Comparison of ENCODE assay signal across 8 cellular contexts in the genomic region with DNA sequence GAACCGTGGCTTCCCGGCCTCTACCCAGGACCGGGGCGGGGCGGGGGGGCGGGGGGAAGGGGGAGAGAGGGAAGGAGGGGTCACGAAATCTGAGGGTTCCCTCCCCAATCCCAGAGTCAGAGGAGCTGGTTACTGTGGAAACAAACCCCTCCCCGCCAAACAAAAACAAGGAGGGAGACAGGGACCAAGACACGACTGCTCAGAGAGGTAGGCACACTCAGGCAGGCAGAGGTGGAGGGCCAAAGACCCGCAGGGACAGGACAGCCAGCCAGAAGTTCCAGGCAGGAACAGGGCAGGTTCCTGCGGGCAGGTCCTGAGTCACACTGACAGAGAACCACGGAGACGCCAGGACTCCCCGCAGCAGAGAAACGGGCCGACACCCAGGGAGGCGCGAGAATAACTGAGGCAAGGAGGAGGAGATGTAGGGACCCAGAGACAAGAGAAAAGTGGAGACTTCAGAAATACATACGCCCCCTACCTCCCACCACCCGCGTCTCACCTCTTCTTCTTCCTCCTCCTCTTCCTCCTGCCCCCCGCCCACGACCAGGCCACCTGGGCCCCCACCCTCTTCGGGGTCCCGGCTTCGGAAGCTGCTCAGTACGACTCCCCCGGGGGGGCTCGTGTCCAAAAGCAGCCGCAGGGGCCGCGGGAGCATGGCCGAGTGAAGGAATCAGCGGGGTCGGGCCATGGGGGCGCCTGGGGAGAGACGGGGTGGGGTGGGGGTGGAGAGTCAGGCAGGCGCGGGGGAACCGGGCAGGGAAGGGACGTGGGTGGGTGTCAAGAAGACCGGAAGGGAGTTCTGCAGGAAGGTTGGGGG. TPM values are rescaled to one million over a fixed set of nuclear protein-coding genes. Genes with fewer than 3 reads are reported as not detected.
DNase-seq lines count a peak whose midpoint lies in the region; ATAC-seq and TF ChIP-seq lines count a peak whose summit lies in the region.

No MANE protein-coding gene starts in this region.

- ATAC-seq in memory B cell (ENCODE audit: low read depth) (peak; percentile 26), HG02840 (IDR thresholded peaks at IDR 0.05; ENCODE audit: low FRiP score, unreplicated experiment) (no peak)

- peak overlapping the region; percentile 100 for H3K4me3 Mint-ChIP-seq in endodermal cell
- peak overlapping the region; percentile 100 for H3K4me3 Mint-ChIP-seq in memory B cell

- H3K4me1 ChIP-seq in endodermal cell (ENCODE audit: control insufficient read depth, insufficient read depth, low read length) = no peaks in the 10 kb centered on the region

- H3K9ac ChIP-seq in endodermal cell (ENCODE audit: extremely low read depth, low read length, poor library complexity, severe bottlenecking) = peak overlapping the region; percentile 95

- no peaks in the 10 kb centered on the region for H3K27me3 ChIP-seq in endodermal cell (ENCODE audit: control insufficient read depth, insufficient read depth, low read length, poor library complexity, severe bottlenecking)

- H3K27ac ChIP-seq in endodermal cell (ENCODE audit: low read depth, low read length) = peak overlapping the region; percentile 29

- H3K9me3 Mint-ChIP-seq in endodermal cell (no peaks in the 10 kb centered on the region), memory B cell (no peaks in the 10 kb centered on the region)

- DNase-seq in AG04449 (ENCODE audit: low read depth, low spot score) (no peak), GM12864 (ENCODE audit: low read depth) (no peak), NCI-H2196 treated with DMSO at 0.1 percent for 48 hours (lab: John Stamatoyannopoulos, UW; ENCODE audit: unreplicated experiment) (peak; percentile 34), endodermal cell (peak; percentile 95), memory B cell (ENCODE audit: low spot score in 2 of 2) (peak; percentile 48 to 51), stromal cell of bone marrow (ENCODE audit: low read depth) (peak; percentile 91)
- DNase-seq in activated CD4-positive, alpha-beta T cell treated with anti-CD3 and anti-CD28 coated beads, Interleukin-2, amount 50 U/mL, for 48 hours = peak; percentile 65 to 77

- no peaks in the 10 kb centered on the region for H3K9me3 ChIP-seq in endodermal cell (ENCODE audit: control insufficient read depth, low read length)

- H3K36me3 Mint-ChIP-seq in endodermal cell (ENCODE audit: low read depth) (peaks cover 11% of the 10 kb centered on the region), memory B cell (peaks cover 22% of the 10 kb centered on the region)

- no peak for TF ChIP-seq CTCF in AG04449 (IDR thresholded peaks at IDR 0.05; ENCODE audit: insufficient read depth, low read length, missing control alignments)
- TF ChIP-seq CTCF in GM12864 (IDR thresholded peaks at IDR 0.05; ENCODE audit: low read depth, low read length, missing control alignments) = peak; percentile 19
- TF ChIP-seq CTCF in endodermal cell (conservative IDR thresholded peaks at IDR 0.05) = peak; percentile 38

- peaks cover 5% of the 10 kb centered on the region for H3K4me1 Mint-ChIP-seq in endodermal cell
- H3K4me1 Mint-ChIP-seq in memory B cell = peaks cover 24% of the 10 kb centered on the region

- CTCF ChIA-PET in AG04449 (lab: Yijun Ruan, JAX) = interaction anchor here (0.9 to 3.8 kb wide), 10 partner anchors 9 to 110 kb away, joined by 3 to 52 read pairs (median 5); a partner anchor contains a TSS

- no peaks in the 10 kb centered on the region for H3K27me3 Mint-ChIP-seq in endodermal cell (ENCODE audit: insufficient read depth)
- H3K27me3 Mint-ChIP-seq in memory B cell = no peaks in the 10 kb centered on the region

- POLR2A ChIA-PET in AG04449 (lab: Yijun Ruan, JAX) = interaction anchor here (1.0 to 2.7 kb wide), 10 partner anchors 9 to 26 kb away, joined by 3 to 16 read pairs (median 6); a partner anchor contains a TSS

- H3K4me3 ChIP-seq in AG04449 (ENCODE audit: low read depth, low read length) (peak overlapping the region; percentile 85), GM12864 (ENCODE audit: low read depth, low read length) (peak overlapping the region; percentile 69), endodermal cell (ENCODE audit: low read length) (peak overlapping the region; percentile 99)

- WGBS in endodermal cell (ENCODE audit: insufficient coverage in 1 of 2, insufficient read length in 1 of 2), 2 experiments = 0 to 1% methylated on average over 4 to 35 of the region's 42 CpGs

- peaks cover 14% of the 10 kb centered on the region for H3K36me3 ChIP-seq in endodermal cell (ENCODE audit: control insufficient read depth, insufficient read depth, low read length)

- H3K27ac Mint-ChIP-seq in endodermal cell (peak overlapping the region; percentile 95), memory B cell (peak overlapping the region; percentile 99)

RNA-seq across cellular contexts. Expression of a gene that starts 0.6 kb away (rescaled TPM):
- 10 to 100 TPM; 85.6 to 98.0 TPM for total RNA-seq in endodermal cell
- polyA plus RNA-seq in endodermal cell (2013, experiment 1 of 2) = 54.9 TPM
- polyA plus RNA-seq in endodermal cell (2013, experiment 2 of 2) = 46.3 TPM

RNA-seq across cellular contexts. Expression of a gene that starts 8.8 kb away (rescaled TPM):
- 10 to 100 TPM; 69.9 to 86.4 TPM for total RNA-seq in endodermal cell
- 91.1 TPM for polyA plus RNA-seq in endodermal cell (2013, experiment 1 of 2)
- 84.9 TPM for polyA plus RNA-seq in endodermal cell (2013, experiment 2 of 2)

RNA-seq across cellular contexts. Expression of a gene that starts 9.1 kb away (rescaled TPM):
- 10 to 100 TPM; 42.9 to 62.5 TPM for total RNA-seq in endodermal cell
- 41.0 TPM for polyA plus RNA-seq in endodermal cell (2013, experiment 1 of 2)
- 32.0 TPM for polyA plus RNA-seq in endodermal cell (2013, experiment 2 of 2)

RNA-seq across cellular contexts. Expression of a gene that starts 15.7 kb away (rescaled TPM):
- 10 to 100 TPM in 1 of 2 donors, 1 to 10 TPM in 1; 7.0 to 11.1 TPM for total RNA-seq in endodermal cell
- polyA plus RNA-seq in endodermal cell (2013, experiment 1 of 2) = 13.5 TPM
- 12.4 TPM for polyA plus RNA-seq in endodermal cell (2013, experiment 2 of 2)

RNA-seq across cellular contexts. Expression of a gene that starts 19.4 kb away (rescaled TPM):
- total RNA-seq in endodermal cell = 10 to 100 TPM; 15.2 to 19.8 TPM
- polyA plus RNA-seq in endodermal cell (2013, experiment 1 of 2) = 26.5 TPM
- 20.6 TPM for polyA plus RNA-seq in endodermal cell (2013, experiment 2 of 2)

Comparison
In these comparisons a context has a peak if more than half of its experiments do, and no peak if none do; other contexts are left out.
1. DNase-seq: peak in NCI-H2196 treated with DMSO at 0.1 percent for 48 hours (single experiment), activated CD4-positive, alpha-beta T cell treated with anti-CD3 and anti-CD28 coated beads, Interleukin-2, amount 50 U/mL, for 48 hours (2 of 2), endodermal cell (single experiment), memory B cell (2 of 2) and stromal cell of bone marrow (single experiment); none in AG04449 (single experiment) and GM12864 (single experiment).
2. Peak in every context shown above with its lines, with median percentiles within 50 percentile points of each other: H3K4me3 ChIP-seq.